In the genomic region with DNA sequence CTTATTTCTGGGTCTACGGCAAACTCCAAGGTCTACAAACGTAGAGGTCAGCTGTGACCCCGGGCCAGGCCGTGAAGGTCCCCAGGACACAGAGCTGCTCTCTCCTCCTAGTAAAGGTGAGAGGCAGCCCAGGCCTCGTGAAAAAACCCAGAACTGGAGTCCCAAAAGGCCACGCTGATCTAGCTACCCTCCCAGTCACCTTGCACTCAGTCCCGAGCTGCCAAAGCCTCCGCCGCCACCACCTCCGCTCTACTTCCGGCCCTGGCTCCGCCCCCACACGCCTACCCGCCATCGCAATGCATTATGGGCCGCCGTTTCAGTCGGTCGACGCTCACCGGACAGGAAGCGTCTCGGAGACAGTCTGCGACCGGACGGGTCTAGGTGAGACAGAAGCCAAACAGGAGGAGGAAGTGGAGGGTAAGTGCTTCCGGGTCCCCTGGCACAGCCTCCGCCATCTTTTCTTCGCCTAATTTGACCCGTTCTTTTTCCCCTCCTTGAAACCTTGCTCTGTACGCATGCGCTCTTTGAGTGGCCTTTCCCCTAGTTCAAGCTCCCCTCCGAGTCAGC, we compare ENCODE assay signal across 1 cellular context.
TF ChIP-seq lines count a peak whose summit lies in the region.

Gene ATP5PF, minus strand, starts transcription at position 251 of the 567 bp plus-strand sequence. CDS start 5,110 bp downstream, outside the sequence.
Gene GABPA, plus strand, starts transcription at position 319 of the 567 bp plus-strand sequence. CDS start 6,627 bp downstream, outside the sequence.

TF ChIP-seq in GM12878, 131 proteins besides CTCF, POLR2A, EP300 and RAD21 (continued from another document and continues in another):
- TF ChIP-seq, protein P1, sequence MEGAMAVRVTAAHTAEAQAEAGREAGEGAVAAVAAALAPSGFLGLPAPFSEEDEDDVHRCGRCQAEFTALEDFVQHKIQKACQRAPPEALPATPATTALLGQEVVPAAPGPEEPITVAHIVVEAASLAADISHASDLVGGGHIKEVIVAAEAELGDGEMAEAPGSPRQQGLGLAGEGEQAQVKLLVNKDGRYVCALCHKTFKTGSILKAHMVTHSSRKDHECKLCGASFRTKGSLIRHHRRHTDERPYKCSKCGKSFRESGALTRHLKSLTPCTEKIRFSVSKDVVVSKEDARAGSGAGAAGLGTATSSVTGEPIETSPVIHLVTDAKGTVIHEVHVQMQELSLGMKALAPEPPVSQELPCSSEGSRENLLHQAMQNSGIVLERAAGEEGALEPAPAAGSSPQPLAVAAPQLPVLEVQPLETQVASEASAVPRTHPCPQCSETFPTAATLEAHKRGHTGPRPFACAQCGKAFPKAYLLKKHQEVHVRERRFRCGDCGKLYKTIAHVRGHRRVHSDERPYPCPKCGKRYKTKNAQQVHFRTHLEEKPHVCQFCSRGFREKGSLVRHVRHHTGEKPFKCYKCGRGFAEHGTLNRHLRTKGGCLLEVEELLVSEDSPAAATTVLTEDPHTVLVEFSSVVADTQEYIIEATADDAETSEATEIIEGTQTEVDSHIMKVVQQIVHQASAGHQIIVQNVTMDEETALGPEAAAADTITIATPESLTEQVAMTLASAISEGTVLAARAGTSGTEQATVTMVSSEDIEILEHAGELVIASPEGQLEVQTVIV (IDR thresholded peaks at IDR 0.05; ENCODE audit: borderline replicate concordance, partially characterized antibody) = peak; percentile 69
- TF ChIP-seq, protein P2, sequence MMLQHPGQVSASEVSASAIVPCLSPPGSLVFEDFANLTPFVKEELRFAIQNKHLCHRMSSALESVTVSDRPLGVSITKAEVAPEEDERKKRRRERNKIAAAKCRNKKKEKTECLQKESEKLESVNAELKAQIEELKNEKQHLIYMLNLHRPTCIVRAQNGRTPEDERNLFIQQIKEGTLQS (IDR thresholded peaks at IDR 0.05; ENCODE audit: borderline replicate concordance, extremely low read depth, low read depth, low read length) = no peak
- no peak for TF ChIP-seq ZNF217 (IDR thresholded peaks at IDR 0.05)
- peak in 1 of 2 experiments; percentile 60; a peak in 1 of 4 replicates for TF ChIP-seq BHLHE40 (IDR thresholded peaks at IDR 0.05; ENCODE audit: borderline replicate concordance in 1 of 2, low read depth in 2 of 2, low read length in 1 of 2)
- no peak for TF ChIP-seq ZNF622 (IDR thresholded peaks at IDR 0.05)
- no peak for TF ChIP-seq SUPT20H (IDR thresholded peaks at IDR 0.05; ENCODE audit: borderline replicate concordance, control insufficient read depth, low read depth, low read length)
- no peak for TF ChIP-seq TARDBP (IDR thresholded peaks at IDR 0.05; ENCODE audit: borderline replicate concordance)
- TF ChIP-seq HDGF (IDR thresholded peaks at IDR 0.05) = peak; percentile 6; the same call in 1 of the 2 replicates
- TF ChIP-seq POLR2AphosphoS2 (IDR thresholded peaks at IDR 0.05; ENCODE audit: low read depth, low read length) = peak; percentile 88
- TF ChIP-seq CUX1 (IDR thresholded peaks at IDR 0.05; ENCODE audit: insufficient replicate concordance, low read depth, low read length) = peak; percentile 60
- TF ChIP-seq IKZF2 (IDR thresholded peaks at IDR 0.05) = peak in 1 of 2 experiments; percentile 60; a peak in 1 of 4 replicates
- TF ChIP-seq ZBED1 (IDR thresholded peaks at IDR 0.05; ENCODE audit: borderline replicate concordance) = no peak
- peak; percentile 93 for TF ChIP-seq TAF1 (IDR thresholded peaks at IDR 0.05; ENCODE audit: borderline replicate concordance, low read depth, low read length)
- TF ChIP-seq, protein P3, sequence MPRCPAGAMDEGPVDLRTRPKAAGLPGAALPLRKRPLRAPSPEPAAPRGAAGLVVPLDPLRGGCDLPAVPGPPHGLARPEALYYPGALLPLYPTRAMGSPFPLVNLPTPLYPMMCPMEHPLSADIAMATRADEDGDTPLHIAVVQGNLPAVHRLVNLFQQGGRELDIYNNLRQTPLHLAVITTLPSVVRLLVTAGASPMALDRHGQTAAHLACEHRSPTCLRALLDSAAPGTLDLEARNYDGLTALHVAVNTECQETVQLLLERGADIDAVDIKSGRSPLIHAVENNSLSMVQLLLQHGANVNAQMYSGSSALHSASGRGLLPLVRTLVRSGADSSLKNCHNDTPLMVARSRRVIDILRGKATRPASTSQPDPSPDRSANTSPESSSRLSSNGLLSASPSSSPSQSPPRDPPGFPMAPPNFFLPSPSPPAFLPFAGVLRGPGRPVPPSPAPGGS (IDR thresholded peaks at IDR 0.05; ENCODE audit: borderline replicate concordance, insufficient read depth, low read depth, low read length, poor library complexity, severe bottlenecking) = no peak
- peak; percentile 5; the same call in 1 of the 2 replicates for TF ChIP-seq ZNF687 (IDR thresholded peaks at IDR 0.05)
- peak in 1 of 2 experiments; percentile 9; a peak in 1 of 4 replicates for TF ChIP-seq CEBPB (IDR thresholded peaks at IDR 0.05; ENCODE audit: borderline replicate concordance in 1 of 2, low read depth in 2 of 2, low read length in 2 of 2)
- peak; percentile 97 for TF ChIP-seq YY1 (IDR thresholded peaks at IDR 0.05; ENCODE audit: low read depth, low read length)
- TF ChIP-seq RB1 (IDR thresholded peaks at IDR 0.05; ENCODE audit: borderline replicate concordance) = no peak
- TF ChIP-seq FOS (IDR thresholded peaks at IDR 0.05; ENCODE audit: borderline replicate concordance, extremely low read depth, insufficient read length) = no peak
- peak; percentile 71; the same call in 1 of the 2 replicates for TF ChIP-seq MXI1 (IDR thresholded peaks at IDR 0.05; ENCODE audit: low read depth, low read length)
- TF ChIP-seq CREM (IDR thresholded peaks at IDR 0.05; ENCODE audit: low read depth) = peak; percentile 88; the same call in 1 of the 2 replicates
- peak; percentile 50 for TF ChIP-seq NRF1 (conservative IDR thresholded peaks at IDR 0.05; ENCODE audit: low read depth, low read length)
- TF ChIP-seq FOXK2 (IDR thresholded peaks at IDR 0.05) = peak; percentile 69
- TF ChIP-seq ESRRA (IDR thresholded peaks at IDR 0.05; ENCODE audit: low read length) = peak; percentile 22; the same call in 1 of the 2 replicates
- no peak for TF ChIP-seq JUNB (IDR thresholded peaks at IDR 0.05)
- peak; percentile 95 for TF ChIP-seq POLR2AphosphoS5 (IDR thresholded peaks at IDR 0.05; ENCODE audit: low read length)
- TF ChIP-seq, protein P4, sequence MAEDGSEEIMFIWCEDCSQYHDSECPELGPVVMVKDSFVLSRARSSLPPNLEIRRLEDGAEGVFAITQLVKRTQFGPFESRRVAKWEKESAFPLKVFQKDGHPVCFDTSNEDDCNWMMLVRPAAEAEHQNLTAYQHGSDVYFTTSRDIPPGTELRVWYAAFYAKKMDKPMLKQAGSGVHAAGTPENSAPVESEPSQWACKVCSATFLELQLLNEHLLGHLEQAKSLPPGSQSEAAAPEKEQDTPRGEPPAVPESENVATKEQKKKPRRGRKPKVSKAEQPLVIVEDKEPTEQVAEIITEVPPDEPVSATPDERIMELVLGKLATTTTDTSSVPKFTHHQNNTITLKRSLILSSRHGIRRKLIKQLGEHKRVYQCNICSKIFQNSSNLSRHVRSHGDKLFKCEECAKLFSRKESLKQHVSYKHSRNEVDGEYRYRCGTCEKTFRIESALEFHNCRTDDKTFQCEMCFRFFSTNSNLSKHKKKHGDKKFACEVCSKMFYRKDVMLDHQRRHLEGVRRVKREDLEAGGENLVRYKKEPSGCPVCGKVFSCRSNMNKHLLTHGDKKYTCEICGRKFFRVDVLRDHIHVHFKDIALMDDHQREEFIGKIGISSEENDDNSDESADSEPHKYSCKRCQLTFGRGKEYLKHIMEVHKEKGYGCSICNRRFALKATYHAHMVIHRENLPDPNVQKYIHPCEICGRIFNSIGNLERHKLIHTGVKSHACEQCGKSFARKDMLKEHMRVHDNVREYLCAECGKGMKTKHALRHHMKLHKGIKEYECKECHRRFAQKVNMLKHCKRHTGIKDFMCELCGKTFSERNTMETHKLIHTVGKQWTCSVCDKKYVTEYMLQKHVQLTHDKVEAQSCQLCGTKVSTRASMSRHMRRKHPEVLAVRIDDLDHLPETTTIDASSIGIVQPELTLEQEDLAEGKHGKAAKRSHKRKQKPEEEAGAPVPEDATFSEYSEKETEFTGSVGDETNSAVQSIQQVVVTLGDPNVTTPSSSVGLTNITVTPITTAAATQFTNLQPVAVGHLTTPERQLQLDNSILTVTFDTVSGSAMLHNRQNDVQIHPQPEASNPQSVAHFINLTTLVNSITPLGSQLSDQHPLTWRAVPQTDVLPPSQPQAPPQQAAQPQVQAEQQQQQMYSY (CRISPR knock-in tag; IDR thresholded peaks at IDR 0.05) = no peak
- no peak for TF ChIP-seq HDAC6 (IDR thresholded peaks at IDR 0.05; ENCODE audit: unreplicated experiment)
- no peak for TF ChIP-seq DPF2 (IDR thresholded peaks at IDR 0.05)
- TF ChIP-seq CREB1 (IDR thresholded peaks at IDR 0.05; ENCODE audit: low read depth) = peak; percentile 82
- no peak for TF ChIP-seq CEBPZ (IDR thresholded peaks at IDR 0.05; ENCODE audit: low read depth, low read length)
- no peak for TF ChIP-seq TCF12 (IDR thresholded peaks at IDR 0.05; ENCODE audit: low read depth, low read length)
- 0 out of 2 replicates have a peak, but pooled peaks have one; percentile 33 for TF ChIP-seq BCL11A (IDR thresholded peaks at IDR 0.05; ENCODE audit: low read depth, low read length)
